Comparison of ENCODE assay signal across 24 cellular contexts in genomic region chr21:40215941-40216340, GRCh38.
"Had no signal": no experiment of that assay in that cellular context is flagged by ENCODE, and none has a peak within 500 bp of the region (broad histone marks: within the 10 kb centered on the region; RNA-seq: fewer than 3 reads in every experiment).

No MANE protein-coding gene starts in this region.

- H3K27ac Mint-ChIP-seq: activated CD4-positive, alpha-beta memory T cell treated with anti-CD3 and anti-CD28 coated beads, Interleukin-2, amount 10 ng/mL, durations not matched to agents 7 days and 5 days; activated naive CD4-positive, alpha-beta T cell treated with anti-CD3 and anti-CD28 coated beads, Interleukin-2, amount 10 ng/mL, durations not matched to agents 7 days and 5 days; activated naive CD8-positive, alpha-beta T cell treated with anti-CD3 and anti-CD28 coated beads for 36 hours; activated T-cell treated with anti-CD3 and anti-CD28 coated beads, Interleukin-2, amount 50 U/mL, for 72 hours; activated T-helper 2 cell treated with anti-CD3 and anti-CD28 coated beads, Interferon-gamma antibody, Interleukin-2, Interleukin-4, amounts not matched to agents 10 μg/mL and 5 μg/mL and 100 μg/mL, durations not matched to agents 14 hours and 24 hours and 36 hours; T-helper 17 cell had no signal

- H3K9me3 Mint-ChIP-seq: activated naive CD8-positive, alpha-beta T cell treated with anti-CD3 and anti-CD28 coated beads for 36 hours had no signal

- H3K27me3 Mint-ChIP-seq: activated CD4-positive, alpha-beta memory T cell treated with anti-CD3 and anti-CD28 coated beads, Interleukin-2, amount 10 ng/mL, durations not matched to agents 7 days and 5 days; activated naive CD4-positive, alpha-beta T cell treated with anti-CD3 and anti-CD28 coated beads, Interleukin-2, amount 10 ng/mL, durations not matched to agents 7 days and 5 days; T-helper 17 cell had no signal

- H3K36me3 Mint-ChIP-seq: activated naive CD4-positive, alpha-beta T cell treated with anti-CD3 and anti-CD28 coated beads, Interleukin-2, amount 10 ng/mL, durations not matched to agents 7 days and 5 days; activated naive CD8-positive, alpha-beta T cell treated with anti-CD3 and anti-CD28 coated beads for 36 hours had no signal

- H3K4me3 Mint-ChIP-seq: activated CD4-positive, alpha-beta memory T cell treated with anti-CD3 and anti-CD28 coated beads, Interleukin-2, amount 10 ng/mL, durations not matched to agents 7 days and 5 days; activated naive CD4-positive, alpha-beta T cell treated with anti-CD3 and anti-CD28 coated beads, Interleukin-2, amount 10 ng/mL, durations not matched to agents 7 days and 5 days; activated naive CD8-positive, alpha-beta T cell treated with anti-CD3 and anti-CD28 coated beads for 36 hours; activated T-cell treated with anti-CD3 and anti-CD28 coated beads, Interleukin-2, amount 50 U/mL, for 72 hours; T-helper 17 cell had no signal

- H3K27ac ChIP-seq: brain microvascular endothelial cell had no signal

- H3K27me3 ChIP-seq: brain microvascular endothelial cell had no signal

- DNase-seq: activated CD4-positive, alpha-beta memory T cell treated with anti-CD3 and anti-CD28 coated beads, Interleukin-2, amount 10 ng/mL, durations not matched to agents 7 days and 5 days; activated CD4-positive, alpha-beta T cell treated with anti-CD3 and anti-CD28 coated beads, Interleukin-2, amount 50 U/mL, for 1 hour; activated CD4-positive, CD25-positive, alpha-beta regulatory T cell; activated gamma-delta T cell treated with Interleukin-2 at 50 U/mL for 16 hours; activated naive CD4-positive, alpha-beta T cell treated with anti-CD3 and anti-CD28 coated beads, Interleukin-2, amount 10 ng/mL, durations not matched to agents 7 days and 5 days; activated naive CD8-positive, alpha-beta T cell treated with anti-CD3 and anti-CD28 coated beads for 36 hours; activated T-cell treated with anti-CD3 and anti-CD28 coated beads, Interleukin-2, amount 50 U/mL, for 72 hours; brain microvascular endothelial cell; cerebellar nuclear complex; IMR-90; Kasumi-1; KBM-7; NCI-H1048; NCI-H1436 treated with DMSO at 0.1 percent for 48 hours; NCI-H187 treated with DMSO at 0.1 percent for 48 hours; NCI-H2081 treated with DMSO at 0.1 percent for 48 hours; NCI-H2227 treated with DMSO at 0.1 percent for 48 hours; NCI-H510A; NCI-H526 treated with DMSO at 0.1 percent for 48 hours; PC-3; SHP77; T-helper 17 cell; T-helper 9 cell had no signal

- ATAC-seq: activated T-cell treated with anti-CD3 and anti-CD28 coated beads, Interleukin-2, amount 50 U/mL, for 72 hours; PC-3; T-helper 17 cell had no signal

- H3K4me1 Mint-ChIP-seq: activated CD4-positive, alpha-beta memory T cell treated with anti-CD3 and anti-CD28 coated beads, Interleukin-2, amount 10 ng/mL, durations not matched to agents 7 days and 5 days; activated naive CD4-positive, alpha-beta T cell treated with anti-CD3 and anti-CD28 coated beads, Interleukin-2, amount 10 ng/mL, durations not matched to agents 7 days and 5 days; activated naive CD8-positive, alpha-beta T cell treated with anti-CD3 and anti-CD28 coated beads for 36 hours; T-helper 17 cell had no signal
